Comparison of ENCODE assay signal across 8 cellular contexts in the genomic region with DNA sequence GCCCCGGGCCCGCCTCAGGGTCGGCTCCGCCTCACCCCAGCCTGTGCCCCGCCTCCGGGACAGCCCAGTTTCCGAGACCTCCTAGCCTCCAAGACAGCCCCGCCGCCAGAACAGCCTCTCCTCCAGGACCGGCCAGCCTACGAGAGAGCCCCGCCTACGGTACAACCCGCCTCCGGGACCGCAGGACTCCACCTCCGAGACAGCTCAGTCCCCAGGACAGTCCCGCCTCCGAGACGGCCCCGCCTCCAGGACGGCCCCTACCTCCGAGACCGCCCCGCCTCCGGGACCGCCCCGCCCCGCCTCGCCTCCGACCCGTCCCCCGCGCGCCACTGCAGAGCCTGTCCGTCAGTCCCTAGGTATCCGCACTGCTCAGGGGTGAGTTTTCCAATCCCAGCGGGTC. TPM values are rescaled to one million over a fixed set of nuclear protein-coding genes. Genes with fewer than 3 reads are reported as not detected.
DNase-seq lines count a peak whose midpoint lies in the region; ATAC-seq and TF ChIP-seq lines count a peak whose summit lies in the region.
"Not testable (repeated sequence)": the region's sequence is repeated elsewhere in the genome, so short reads cannot be mapped to it uniquely, and the experiment has no call there.

Gene TCAF2, plus strand, starts transcription at position 329 of the 400 bp plus-strand sequence.

- POLR2A ChIA-PET in AG04449 (lab: Yijun Ruan, JAX); activated CD4-positive, alpha-beta memory T cell treated with anti-CD3 and anti-CD28 coated beads, Interleukin-2, amount 10 ng/mL, durations not matched to agents 7 days and 5 days (lab: Charles Lee): not testable (repeated sequence)

- WGBS in right lobe of liver (ENCODE audit: insufficient coverage, low coverage, low lambda C conversion rate, missing lambda C conversion rate) = no CpG with 5 or more reads among the region's 38 CpGs

- not testable (repeated sequence) for H3K9ac ChIP-seq in adipocyte (ENCODE audit: low read length)

- not testable (repeated sequence) for H3K9me3 ChIP-seq in adipocyte (ENCODE audit: control insufficient read depth, low read length); right lobe of liver

- not testable (repeated sequence) for H3K27me3 ChIP-seq in adipocyte (replicated peaks; ENCODE audit: control insufficient read depth, insufficient read depth, low read length); right lobe of liver

- H3K4me3 Mint-ChIP-seq in activated CD4-positive, alpha-beta memory T cell treated with anti-CD3 and anti-CD28 coated beads, Interleukin-2, amount 10 ng/mL, durations not matched to agents 7 days and 5 days = peak within 1 kb of the TSS; percentile 30

- DNase-seq in AG04449 (ENCODE audit: low read depth, low spot score); adipocyte (ENCODE audit: low read depth): not testable (repeated sequence)
- peak; percentile 75 for DNase-seq in activated CD4-positive, alpha-beta memory T cell treated with anti-CD3 and anti-CD28 coated beads, Interleukin-2, amount 10 ng/mL, durations not matched to agents 7 days and 5 days
- DNase-seq in right lobe of liver = peak; percentile 81 to 93 (median 92)
- peak; percentile 61 to 75 (median 62) for DNase-seq in stimulated activated CD4-positive, alpha-beta T cell treated with anti-CD3 and anti-CD28 coated beads, TNF-alpha, amount 100 ng/mL, for 48 hours (ENCODE audit: low read depth in 3 of 3)

- H3K27ac Mint-ChIP-seq in activated CD4-positive, alpha-beta memory T cell treated with anti-CD3 and anti-CD28 coated beads, Interleukin-2, amount 10 ng/mL, durations not matched to agents 7 days and 5 days = peak within 1 kb of the TSS; percentile 49

- intact Hi-C loops in right lobe of liver (cut with DNase I) = not testable (repeated sequence)

- not testable (repeated sequence) for H3K27me3 Mint-ChIP-seq in activated CD4-positive, alpha-beta memory T cell treated with anti-CD3 and anti-CD28 coated beads, Interleukin-2, amount 10 ng/mL, durations not matched to agents 7 days and 5 days

- not testable (repeated sequence) for H3K4me1 ChIP-seq in adipocyte (ENCODE audit: control insufficient read depth, insufficient read depth, low read length); right lobe of liver

- TF ChIP-seq CTCF in AG04449 (IDR thresholded peaks at IDR 0.05; ENCODE audit: insufficient read depth, low read length, missing control alignments); right lobe of liver (IDR thresholded peaks at IDR 0.05): not testable (repeated sequence)

- not testable (repeated sequence) for H3K4me1 Mint-ChIP-seq in activated CD4-positive, alpha-beta memory T cell treated with anti-CD3 and anti-CD28 coated beads, Interleukin-2, amount 10 ng/mL, durations not matched to agents 7 days and 5 days

- TF ChIP-seq POLR2A in right lobe of liver (IDR thresholded peaks at IDR 0.05) = not testable (repeated sequence)

- CTCF ChIA-PET in AG04449 (lab: Yijun Ruan, JAX); activated CD4-positive, alpha-beta memory T cell treated with anti-CD3 and anti-CD28 coated beads, Interleukin-2, amount 10 ng/mL, durations not matched to agents 7 days and 5 days (lab: Charles Lee): not testable (repeated sequence)

- not testable (repeated sequence) for H3K9me3 Mint-ChIP-seq in activated CD4-positive, alpha-beta memory T cell treated with anti-CD3 and anti-CD28 coated beads, Interleukin-2, amount 10 ng/mL, durations not matched to agents 7 days and 5 days

- H3K4me3 ChIP-seq in AG04449 (ENCODE audit: low read depth, low read length) (peak within 1 kb of the TSS; percentile 43), adipocyte (ENCODE audit: low read length) (peak within 1 kb of the TSS; percentile 59)
- H3K4me3 ChIP-seq in right lobe of liver = not testable (repeated sequence)

- ATAC-seq in GM19035 (IDR thresholded peaks at IDR 0.05; ENCODE audit: unreplicated experiment) = peak; percentile 80
- ATAC-seq in HG02623 (IDR thresholded peaks at IDR 0.05; ENCODE audit: unreplicated experiment) = peak; percentile 80
- ATAC-seq in HG03469 (IDR thresholded peaks at IDR 0.05; ENCODE audit: unreplicated experiment) = peak; percentile 81
- ATAC-seq in right lobe of liver = peak; percentile 92 to 99 (median 96)

- H3K27ac ChIP-seq in right lobe of liver = not testable (repeated sequence)

- H3K36me3 ChIP-seq in adipocyte (ENCODE audit: control insufficient read depth, insufficient read depth, low read length, severe bottlenecking); right lobe of liver: not testable (repeated sequence)

- not testable (repeated sequence) for H3K36me3 Mint-ChIP-seq in activated CD4-positive, alpha-beta memory T cell treated with anti-CD3 and anti-CD28 coated beads, Interleukin-2, amount 10 ng/mL, durations not matched to agents 7 days and 5 days (ENCODE audit: low read depth)

RNA-seq across cellular contexts. Expression of gene TCAF2, which starts in this region (rescaled TPM):
- total RNA-seq in activated CD4-positive, alpha-beta memory T cell treated with anti-CD3 and anti-CD28 coated beads, Interleukin-2, amount 10 ng/mL, durations not matched to agents 7 days and 5 days = 10 to 100 TPM; 49.4 to 50.8 TPM
- 1 to 10 TPM; 2.2 to 8.0 (median 6.0) TPM for total RNA-seq in right lobe of liver

Comparison
In these comparisons a context has a peak if more than half of its experiments do, and no peak if none do; other contexts are left out.
1. RNA of gene TCAF2 (total RNA-seq): 49.4 to 50.8 TPM in activated CD4-positive, alpha-beta memory T cell treated with anti-CD3 and anti-CD28 coated beads, Interleukin-2, amount 10 ng/mL, durations not matched to agents 7 days and 5 days; 2.2 to 8.0 TPM in right lobe of liver; every median in the first group is over 4 times any median in the second.
2. Peak in every context shown above with its lines, with median percentiles within 50 percentile points of each other: ATAC-seq.